7 cellular contexts compared by ENCODE assay signal in genomic region chr12:110562386-110562785, GRCh38. TPM values are rescaled to one million over a fixed set of nuclear protein-coding genes. Genes with fewer than 3 reads are reported as not detected.
DNase-seq lines count a peak whose midpoint lies in the region; ATAC-seq and TF ChIP-seq lines count a peak whose summit lies in the region.
"Not testable (repeated sequence)": the region's sequence is repeated elsewhere in the genome, so short reads cannot be mapped to it uniquely, and the experiment has no call there.

No MANE protein-coding gene starts in this region.

- not testable (repeated sequence) for H3K9me3 ChIP-seq in psoas muscle

- peak overlapping the region; percentile 80 to 85 for H3K4me3 Mint-ChIP-seq in effector memory CD8-positive, alpha-beta T cell

- H3K4me1 ChIP-seq in psoas muscle: peaks cover 75% of the 10 kb centered on the region

- H3K4me1 Mint-ChIP-seq in effector memory CD8-positive, alpha-beta T cell (ENCODE audit: low read depth in 2 of 2): peaks cover 50 to 68% of the 10 kb centered on the region in 2 donors

- not testable (repeated sequence) for H3K9me3 Mint-ChIP-seq in effector memory CD8-positive, alpha-beta T cell

- peak; percentile 49 for ATAC-seq in GM18868 (IDR thresholded peaks at IDR 0.05; ENCODE audit: unreplicated experiment)
- ATAC-seq in effector memory CD8-positive, alpha-beta T cell (replicated peaks): peak; percentile 85
- ATAC-seq in psoas muscle: not testable (repeated sequence)

- intact Hi-C loops in psoas muscle (cut with DNase I): not testable (repeated sequence)

- 47 to 79% (median 48%) methylated on average over 5 of the region's 5 CpGs for WGBS in psoas muscle, 3 donors

- not testable (repeated sequence) for H3K27me3 Mint-ChIP-seq in effector memory CD8-positive, alpha-beta T cell

- TF ChIP-seq CTCF in HL-60 (IDR thresholded peaks at IDR 0.05; ENCODE audit: insufficient read depth, low read length); psoas muscle (IDR thresholded peaks at IDR 0.05): not testable (repeated sequence)

- not testable (repeated sequence) for H3K36me3 ChIP-seq in psoas muscle (ENCODE audit: insufficient read depth in 1 of 2, low read depth in 1 of 2)

- H3K27ac Mint-ChIP-seq in effector memory CD8-positive, alpha-beta T cell: peak overlapping the region; percentile 97

- in situ Hi-C loops in SK-MEL-5 (cut with HindIII; ENCODE audit: low pct_unique_long_range_greater_than_20kb, low sequenced_read_pairs): not testable (repeated sequence)

- H3K4me3 ChIP-seq in HL-60 (replicated peaks; ENCODE audit: insufficient read depth, low read length); psoas muscle: not testable (repeated sequence)

- peaks cover 25% of the 10 kb centered on the region for H3K36me3 Mint-ChIP-seq in effector memory CD8-positive, alpha-beta T cell (ENCODE audit: insufficient read depth)

- H3K27me3 ChIP-seq in HL-60 (ENCODE audit: insufficient read depth, poor library complexity, severe bottlenecking); psoas muscle (ENCODE audit: insufficient read depth in 3 of 3, low read length in 2 of 3): not testable (repeated sequence)

- 0 out of 2 replicates have a peak overlapping the region, but pooled peaks have one; percentile 17 for H3K27ac ChIP-seq in HL-60 (replicated peaks)
- peak overlapping the region; percentile 85 for H3K27ac ChIP-seq in psoas muscle

- DNase-seq in HL-60 (ENCODE audit: low read depth in 1 of 2, low spot score in 1 of 2) (peak in 1 of 2 experiments; percentile 72), SK-MEL-5 (ENCODE audit: low read depth, low spot score) (peak; percentile 63)
- peak; percentile 57 for DNase-seq in activated CD4-positive, alpha-beta T cell treated with anti-CD3 and anti-CD28 coated beads for 48 hours
- peak; percentile 24 for DNase-seq in activated gamma-delta T cell treated with anti-CD3 and anti-CD28 coated beads, Interleukin-2, amount 50 U/mL, for 16 hours (ENCODE audit: low read depth)
- DNase-seq in effector memory CD8-positive, alpha-beta T cell: peak; percentile 48 to 60 (median 49)
- not testable (repeated sequence) for DNase-seq in psoas muscle

RNA-seq across cellular contexts. Expression of gene PPTC7, which starts 20.7 kb away (rescaled TPM):
- 18.9 and 21.2 TPM in 2 replicates for total RNA-seq in SK-MEL-5 (2014; rRNA removed; shearing (Covaris generic))
- 30.1 and 36.2 TPM in 2 replicates for polyA plus RNA-seq in SK-MEL-5 (2015; cell fraction: cytosol; rRNA removed)
- 33.7 and 38.1 TPM in 2 replicates for polyA plus RNA-seq in SK-MEL-5 (2015; cell fraction: nucleus; rRNA removed)
- total RNA-seq in psoas muscle: 100 to 1,000 TPM in 2 of 4 donors, 10 to 100 TPM in 2; 61.1 to 213 (median 86.7) TPM
- polyA plus RNA-seq in psoas muscle: 100 to 1,000 TPM in 1 of 3 donors, 10 to 100 TPM in 2; 54.6 to 134 (median 65.4) TPM

RNA-seq across cellular contexts. Expression of gene TCTN1, which starts 51.5 kb away (rescaled TPM):
- 35.6 and 55.0 TPM in 2 replicates for total RNA-seq in SK-MEL-5 (2014; rRNA removed; shearing (Covaris generic))
- 21.2 and 21.8 TPM in 2 replicates for polyA plus RNA-seq in SK-MEL-5 (2015; cell fraction: cytosol; rRNA removed)
- polyA plus RNA-seq in SK-MEL-5 (2015; cell fraction: nucleus; rRNA removed): 46.5 and 63.5 TPM in 2 replicates
- 10 to 100 TPM in 3 of 4 donors, 1 to 10 TPM in 1; 8.6 to 23.5 (median 12.7) TPM for total RNA-seq in psoas muscle
- polyA plus RNA-seq in psoas muscle: 10 to 100 TPM in 2 of 3 donors, 1 to 10 TPM in 1; 4.0 to 24.7 (median 12.1) TPM
